In the genomic region with DNA sequence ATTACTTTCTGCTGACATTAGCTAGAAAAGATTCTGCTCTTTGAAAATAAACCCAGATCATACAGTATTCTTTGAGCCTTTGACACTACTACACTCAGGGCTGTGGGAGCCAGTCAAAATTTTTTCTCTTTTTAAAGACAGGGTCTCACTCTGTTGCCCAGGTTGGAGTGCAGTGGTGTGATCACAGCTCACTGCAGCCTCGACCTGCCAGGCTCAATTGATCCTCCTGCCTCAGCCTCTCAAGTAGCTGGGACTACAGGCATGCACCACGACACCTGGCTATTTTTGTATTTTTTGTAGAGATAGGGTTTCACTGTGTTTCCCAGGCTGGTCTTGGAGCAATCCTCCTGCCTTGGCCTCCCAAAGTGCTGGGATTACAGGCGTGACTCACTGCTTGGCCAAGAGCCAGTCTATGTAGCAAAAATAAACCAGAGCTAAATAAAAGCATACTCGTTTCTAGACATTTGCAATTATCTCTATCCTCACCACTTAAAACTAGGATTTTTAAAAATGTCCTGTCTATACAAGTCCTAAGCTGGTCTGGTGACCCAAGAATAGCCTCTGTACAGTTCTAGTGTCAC, we compare ENCODE assay signal across 27 cellular contexts. TPM values are rescaled to one million over a fixed set of nuclear protein-coding genes. Genes with fewer than 3 reads are reported as not detected.
A peak's percentile ranks its signal among the peaks of the same experiment; 100 is the strongest.
DNase-seq lines count a peak whose midpoint lies in the region; ATAC-seq, FAIRE-seq and TF ChIP-seq lines count a peak whose summit lies in the region.
"Had no signal": no experiment of that assay in that cellular context is flagged by ENCODE, and none has a peak within 500 bp of the region (broad histone marks: within the 10 kb centered on the region; RNA-seq: fewer than 3 reads in every experiment).

No MANE protein-coding gene starts in this region.

- no peak overlapping the region for H3K4me3 ChIP-seq in bronchial epithelial cell (ENCODE audit: low read depth, low read length)
- H3K4me3 ChIP-seq: prostate gland, smooth muscle cell, stomach, upper lobe of right lung had no signal

- no peaks in the 10 kb centered on the region for H3K36me3 Mint-ChIP-seq in activated T-cell treated with anti-CD3 and anti-CD28 coated beads, Interleukin-2, amount 50 U/mL, for 24 hours (ENCODE audit: low read depth)
- H3K36me3 Mint-ChIP-seq: CD14-positive monocyte, IgD-negative memory B cell, mesothelial cell of epicardium had no signal

- H3K9me3 Mint-ChIP-seq in activated T-cell treated with anti-CD3 and anti-CD28 coated beads, Interleukin-2, amount 50 U/mL, for 24 hours, result no peaks in the 10 kb centered on the region

- intact Hi-C loops in left colon (cut with DNase I, micrococcal nuclease), result no loop called here

- DNase-seq in A172 (ENCODE audit: low spot score) (peak; percentile 8), LHCN-M2 (ENCODE audit: low read depth) (peak; percentile 9), bronchial epithelial cell (ENCODE audit: low read depth) (peak; percentile 5), left colon (peak; percentile 47 to 60), GM19239 (ENCODE audit: insufficient read length, low spot score) (no peak)
- DNase-seq in activated T-cell treated with anti-CD3 and anti-CD28 coated beads, Interleukin-2, amount 50 U/mL, for 24 hours, result no peak
- DNase-seq: activated CD4-positive, alpha-beta T cell treated with anti-CD3 and anti-CD28 coated beads for 48 hours; activated naive CD4-positive, alpha-beta T cell treated with Interleukin-2 at 50 U/mL for 16 hours; aorta; endodermal cell; foreskin keratinocyte; hypothalamus; NCI-H2029; NCI-H510A; stimulated activated CD4-positive, alpha-beta T cell treated with anti-CD3 and anti-CD28 coated beads, Interleukin-4, amount 100 ng/mL, for 24 hours; stomach; SW 1271; upper lobe of right lung had no signal

- ATAC-seq in left colon (peak; percentile 36), HG02970 (IDR thresholded peaks at IDR 0.05; ENCODE audit: low FRiP score, unreplicated experiment) (no peak), GM19397 (IDR thresholded peaks at IDR 0.05; ENCODE audit: unreplicated experiment) (no peak)
- ATAC-seq: foreskin keratinocyte, upper lobe of right lung had no signal

- peaks cover 3% of the 10 kb centered on the region for H3K4me1 Mint-ChIP-seq in activated T-cell treated with anti-CD3 and anti-CD28 coated beads, Interleukin-2, amount 50 U/mL, for 24 hours (ENCODE audit: low read depth)
- H3K4me1 Mint-ChIP-seq: CD14-positive monocyte, endodermal cell, neural crest cell had no signal

- FAIRE-seq in bronchial epithelial cell (lab: Jason Lieb, UNC) (no peak), GM19239 (lab: Jason Lieb, UNC) (no peak)

- H3K4me3 Mint-ChIP-seq in activated T-cell treated with anti-CD3 and anti-CD28 coated beads, Interleukin-2, amount 50 U/mL, for 24 hours, result no peak overlapping the region
- H3K4me3 Mint-ChIP-seq: CD14-positive monocyte, endodermal cell, IgD-negative memory B cell, mesothelial cell of epicardium, neural crest cell had no signal

- H3K27ac Mint-ChIP-seq in activated T-cell treated with anti-CD3 and anti-CD28 coated beads, Interleukin-2, amount 50 U/mL, for 24 hours, result no peak overlapping the region
- H3K27ac Mint-ChIP-seq: CD14-positive monocyte, endodermal cell, IgD-negative memory B cell, mesothelial cell of epicardium had no signal

- H3K36me3 ChIP-seq in bronchial epithelial cell (ENCODE audit: control insufficient read depth, insufficient read depth, low read length), result no peaks in the 10 kb centered on the region
- H3K36me3 ChIP-seq: prostate gland, stomach, upper lobe of right lung had no signal

- TF ChIP-seq CTCF in bronchial epithelial cell (IDR thresholded peaks at IDR 0.05; ENCODE audit: insufficient read depth, low read length, severe bottlenecking), result no peak

- H3K27me3 Mint-ChIP-seq in activated T-cell treated with anti-CD3 and anti-CD28 coated beads, Interleukin-2, amount 50 U/mL, for 24 hours, result peaks cover 48% of the 10 kb centered on the region

- no peaks in the 10 kb centered on the region for H3K27me3 ChIP-seq in bronchial epithelial cell (ENCODE audit: control insufficient read depth, insufficient read depth, low read length)
- H3K27me3 ChIP-seq: foreskin keratinocyte, stomach, upper lobe of right lung had no signal

RNA-seq across cellular contexts. Expression of a gene that starts 43.2 kb away (rescaled TPM):
- not detected in 2 replicates for total RNA-seq in A172 (2014; rRNA removed; shearing (Covaris generic))
- not detected in 2 replicates for total RNA-seq in LHCN-M2 (2014; rRNA removed)
- not detected for polyA plus RNA-seq in LHCN-M2 (2012)
- not detected in 2 replicates for total RNA-seq in bronchial epithelial cell
- not detected for total RNA-seq in left colon
- total RNA-seq: aorta, endodermal cell, foreskin keratinocyte, kidney epithelial cell, mesothelial cell of epicardium, neural crest cell, smooth muscle cell, stomach, upper lobe of right lung had no signal
- polyA plus RNA-seq: aorta, CD14-positive monocyte, foreskin keratinocyte, IgD-negative memory B cell, smooth muscle cell, stomach had no signal

RNA-seq across cellular contexts. Expression of a gene that starts 46.9 kb away (rescaled TPM):
- 0.19 TPM in 1 of 2 replicates, not detected in the other for total RNA-seq in A172 (2014; rRNA removed; shearing (Covaris generic))
- 0.32 and 0.40 TPM in 2 replicates for total RNA-seq in LHCN-M2 (2014; rRNA removed)
- 0.45 TPM for polyA plus RNA-seq in LHCN-M2 (2012)
- total RNA-seq in bronchial epithelial cell, result under 0.01 TPM in 2 replicates
- total RNA-seq in left colon, result under 1 TPM; 0.43 to 0.89 TPM
- polyA plus RNA-seq: aorta, smooth muscle cell had no signal

Comparison
In these comparisons a context has a peak if more than half of its experiments do, and no peak if none do; other contexts are left out.
1. DNase-seq: peak in A172 (single experiment), LHCN-M2 (single experiment), bronchial epithelial cell (single experiment) and left colon (2 of 2); none in activated T-cell treated with anti-CD3 and anti-CD28 coated beads, Interleukin-2, amount 50 U/mL, for 24 hours (single experiment) and GM19239 (single experiment).